8 cellular contexts compared by ENCODE assay signal in genomic region chr21:31580866-31581276, GRCh38.
DNase-seq lines count a peak whose midpoint lies in the region; ATAC-seq and TF ChIP-seq lines count a peak whose summit lies in the region.

No MANE protein-coding gene starts in this region.

- H3K27ac ChIP-seq in DOHH2 (ENCODE audit: low read depth, low read length) (no peak overlapping the region), WERI-Rb-1 (no peak overlapping the region), breast epithelium (no peak overlapping the region)

- H3K4me2 ChIP-seq in DOHH2 (ENCODE audit: low read length) = no peak overlapping the region

- no peaks in the 10 kb centered on the region for H3K4me1 ChIP-seq in DOHH2 (ENCODE audit: control insufficient read depth, low read length)
- no peaks in the 10 kb centered on the region for H3K4me1 ChIP-seq in breast epithelium

- DNase-seq in HEK293T (ENCODE audit: extremely low spot score) (peak; percentile 80), NCI-H2107 (lab: John Stamatoyannopoulos, UW) (peak; percentile 37), WERI-Rb-1 (peak; percentile 87), breast epithelium (ENCODE audit: low spot score in 2 of 2) (peak in 1 of 2 donors; percentile 33), kidney tubule cell (ENCODE audit: low spot score) (peak; percentile 63)
- DNase-seq in stimulated activated CD4-positive, alpha-beta T cell treated with anti-CD3 and anti-CD28 coated beads, Interleukin-4, amount 100 ng/mL, for 1 hour = peak; percentile 82

- H3F3A ChIP-seq in DOHH2 (ENCODE audit: control insufficient read depth, insufficient read depth) = no peaks in the 10 kb centered on the region

- H3K4me3 ChIP-seq in DOHH2 (ENCODE audit: low read length) = no peak overlapping the region
- no peak overlapping the region for H3K4me3 ChIP-seq in WERI-Rb-1 (ENCODE audit: low read depth, low read length)
- no peak overlapping the region for H3K4me3 ChIP-seq in breast epithelium

- intact Hi-C loops in breast epithelium (cut with DNase I; ENCODE audit: low total_unique reads) = no loop called here

- TF ChIP-seq CTCF in DOHH2 (IDR thresholded peaks at IDR 0.05; ENCODE audit: low read depth, low read length, poor library complexity, severe bottlenecking) = peak; percentile 74
- peak; percentile 88 for TF ChIP-seq CTCF in WERI-Rb-1 (IDR thresholded peaks at IDR 0.05; ENCODE audit: low read depth, low read length)
- TF ChIP-seq CTCF in breast epithelium (IDR thresholded peaks at IDR 0.05) = peak in 2 of 3 donors; percentile 77 to 81

- no peaks in the 10 kb centered on the region for H3K79me2 ChIP-seq in DOHH2 (ENCODE audit: control insufficient read depth, low read length)

- POLR2A ChIA-PET in HEK293T (lab: Yijun Ruan, JAX) = interaction anchor here (1.5 kb wide), 1 partner anchor 22 kb away, joined by 15 read pairs; no protein-coding TSS in a partner anchor

- no peaks in the 10 kb centered on the region for H4K20me1 ChIP-seq in DOHH2 (ENCODE audit: control insufficient read depth, insufficient read depth, low read depth, low read length)

- no peak for TF ChIP-seq POLR2A in breast epithelium (IDR thresholded peaks at IDR 0.05)

- CTCF ChIA-PET in HEK293T (lab: Yijun Ruan, JAX) = interaction anchor here (0.7 to 2.4 kb wide), 24 partner anchors 10 to 385 kb away, joined by 3 to 11 read pairs (median 6); no protein-coding TSS in a partner anchor

- H3K9me3 ChIP-seq in DOHH2 (ENCODE audit: control insufficient read depth, insufficient read depth, low read length) (no peaks in the 10 kb centered on the region), WERI-Rb-1 (ENCODE audit: severe bottlenecking) (no peaks in the 10 kb centered on the region), breast epithelium (no peaks in the 10 kb centered on the region)

- H3K36me3 ChIP-seq in DOHH2 (ENCODE audit: control insufficient read depth, low read length) (no peaks in the 10 kb centered on the region), WERI-Rb-1 (no peaks in the 10 kb centered on the region), breast epithelium (no peaks in the 10 kb centered on the region)

- no peak for ATAC-seq in HG03521 (IDR thresholded peaks at IDR 0.05; ENCODE audit: unreplicated experiment)

- H3K27me3 ChIP-seq in DOHH2 (ENCODE audit: control insufficient read depth, low read length) = no peaks in the 10 kb centered on the region
- no peaks in the 10 kb centered on the region for H3K27me3 ChIP-seq in WERI-Rb-1 (ENCODE audit: insufficient read depth, low read depth, severe bottlenecking)
- H3K27me3 ChIP-seq in breast epithelium = no peaks in the 10 kb centered on the region

- H3K9me2 ChIP-seq in DOHH2 (replicated peaks; ENCODE audit: control insufficient read depth, low read length) = no peaks in the 10 kb centered on the region

TF ChIP-seq in HEK293T, 16 proteins besides CTCF, POLR2A, EP300 and RAD21:
- TF ChIP-seq ARNT (IDR thresholded peaks at IDR 0.05) = no peak
- TF ChIP-seq FOXK2 (IDR thresholded peaks at IDR 0.05) = no peak
- no peak for TF ChIP-seq ZNF384 (IDR thresholded peaks at IDR 0.05)
- TF ChIP-seq SUZ12 (IDR thresholded peaks at IDR 0.05) = no peak
- no peak for TF ChIP-seq FOXA1 (IDR thresholded peaks at IDR 0.05)
- TF ChIP-seq ELF4 (IDR thresholded peaks at IDR 0.05) = no peak
- no peak for TF ChIP-seq FOXM1 (IDR thresholded peaks at IDR 0.05; ENCODE audit: borderline replicate concordance)
- TF ChIP-seq SP1 (IDR thresholded peaks at IDR 0.05) = no peak
- no peak for TF ChIP-seq TARDBP (IDR thresholded peaks at IDR 0.05)
- TF ChIP-seq L3MBTL2 (conservative IDR thresholded peaks at IDR 0.05) = no peak
- TF ChIP-seq PKNOX1 (IDR thresholded peaks at IDR 0.05) = no peak
- no peak for TF ChIP-seq BHLHE40 (IDR thresholded peaks at IDR 0.05; ENCODE audit: borderline replicate concordance)
